Comparison of ENCODE assay signal across 15 cellular contexts in the genomic region with DNA sequence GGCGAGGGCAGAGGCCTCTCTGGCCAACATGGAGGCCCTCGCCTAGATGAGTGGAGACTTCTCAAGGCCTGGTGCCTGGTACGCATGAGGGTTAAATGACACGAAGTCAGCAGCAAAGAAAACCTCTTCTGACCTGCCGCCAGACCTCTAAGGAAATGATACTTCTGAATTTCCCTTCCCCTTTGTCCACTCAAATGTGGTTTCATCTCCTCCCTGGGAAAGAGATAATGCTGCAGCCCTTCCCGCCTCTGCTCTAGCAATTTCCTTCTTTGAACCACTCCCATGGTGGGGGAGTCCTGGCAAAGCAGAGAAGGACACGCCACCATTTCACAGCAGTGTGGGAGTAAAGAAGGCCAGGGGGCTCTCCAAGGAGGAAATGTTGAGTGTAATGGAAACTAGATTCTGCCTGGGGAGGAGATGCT.
A peak's percentile ranks its signal among the peaks of the same experiment; 100 is the strongest.
DNase-seq lines count a peak whose midpoint lies in the region; ATAC-seq and TF ChIP-seq lines count a peak whose summit lies in the region.
"Had no signal": no experiment of that assay in that cellular context is flagged by ENCODE, and none has a peak within 500 bp of the region (broad histone marks: within the 10 kb centered on the region; RNA-seq: fewer than 3 reads in every experiment).

No MANE protein-coding gene starts in this region.

- DNase-seq in CD1c-positive myeloid dendritic cell (ENCODE audit: extremely low spot score) = peak; percentile 90
- peak; percentile 32 for DNase-seq in brain microvascular endothelial cell
- no peak for DNase-seq in SHP77 treated with DMSO at 0.1 percent for 48 hours (lab: John Stamatoyannopoulos, UW)
- no peak for DNase-seq in chondrocyte (ENCODE audit: low spot score)
- DNase-seq in iPS-NIHi11 (ENCODE audit: low spot score) = no peak
- DNase-seq: activated CD4-positive, alpha-beta T cell treated with anti-CD3 and anti-CD28 coated beads, Interleukin-2, amount 10 ng/mL, durations not matched to agents 7 days and 5 days; DMS153; natural killer cell; NCI-H2081 had no signal

- H3K27ac Mint-ChIP-seq in chondrocyte (ENCODE audit: unreplicated experiment) = no peak overlapping the region
- H3K27ac Mint-ChIP-seq: activated CD4-positive, alpha-beta T cell treated with anti-CD3 and anti-CD28 coated beads, Interleukin-2, amount 10 ng/mL, durations not matched to agents 7 days and 5 days; natural killer cell had no signal

- WGBS in mesodermal cell (ENCODE audit: insufficient coverage in 2 of 2), 2 experiments = 90 to 95% methylated on average over 4 of the region's 7 CpGs

- no peaks in the 10 kb centered on the region for H3K9me3 Mint-ChIP-seq in chondrocyte (ENCODE audit: low read depth)
- H3K9me3 Mint-ChIP-seq: activated CD4-positive, alpha-beta T cell treated with anti-CD3 and anti-CD28 coated beads, Interleukin-2, amount 10 ng/mL, durations not matched to agents 7 days and 5 days; central memory CD8-positive, alpha-beta T cell; natural killer cell had no signal

- no peaks in the 10 kb centered on the region for H3K27me3 ChIP-seq in brain microvascular endothelial cell (replicated peaks)
- H3K27me3 ChIP-seq: esophagus muscularis mucosa had no signal

- TF ChIP-seq CTCF in brain microvascular endothelial cell (IDR thresholded peaks at IDR 0.05; ENCODE audit: low read depth, low read length, missing control alignments) (no peak), chondrocyte (IDR thresholded peaks at IDR 0.05) (no peak)

- in situ Hi-C loops in brain microvascular endothelial cell (cut with HindIII; ENCODE audit: low pct_ligation_motif_present, low sequenced_read_pairs) = no loop called here

- H3K4me1 Mint-ChIP-seq in chondrocyte (ENCODE audit: low read depth) = peaks cover 45% of the 10 kb centered on the region

- H3K4me1 ChIP-seq in mesodermal cell (ENCODE audit: control insufficient read depth, insufficient read depth, low read length, poor library complexity, severe bottlenecking) = peaks cover 26% of the 10 kb centered on the region

- H3K36me3 Mint-ChIP-seq in chondrocyte (ENCODE audit: low read depth) = peaks cover 7% of the 10 kb centered on the region

- no peak overlapping the region for H3K4me3 Mint-ChIP-seq in chondrocyte (ENCODE audit: unreplicated experiment)
- H3K4me3 Mint-ChIP-seq: activated CD4-positive, alpha-beta T cell treated with anti-CD3 and anti-CD28 coated beads, Interleukin-2, amount 10 ng/mL, durations not matched to agents 7 days and 5 days; central memory CD8-positive, alpha-beta T cell; natural killer cell had no signal

- ATAC-seq in HG02852 (IDR thresholded peaks at IDR 0.05; ENCODE audit: unreplicated experiment) (peak; percentile 41), HG02970 (IDR thresholded peaks at IDR 0.05; ENCODE audit: low FRiP score, unreplicated experiment) (no peak)
- ATAC-seq: natural killer cell had no signal

- H3K9me3 ChIP-seq in mesodermal cell (ENCODE audit: control insufficient read depth, low read length) = no peaks in the 10 kb centered on the region
- H3K9me3 ChIP-seq: esophagus muscularis mucosa had no signal

- H3K4me3 ChIP-seq in brain microvascular endothelial cell (ENCODE audit: low read depth, low read length) (no peak overlapping the region), mesodermal cell (ENCODE audit: extremely low read depth, insufficient read depth, low read length, poor library complexity, severe bottlenecking) (no peak overlapping the region)
- H3K4me3 ChIP-seq: esophagus muscularis mucosa had no signal

- H3K27me3 Mint-ChIP-seq in chondrocyte (ENCODE audit: low read depth) = no peaks in the 10 kb centered on the region
- H3K27me3 Mint-ChIP-seq: central memory CD8-positive, alpha-beta T cell had no signal

- H3K27ac ChIP-seq in brain microvascular endothelial cell (peak overlapping the region; percentile 26), mesodermal cell (ENCODE audit: low read depth, low read length, severe bottlenecking) (peak overlapping the region; percentile 24)
- H3K27ac ChIP-seq: KMS-11 had no signal

- no peaks in the 10 kb centered on the region for H3K36me3 ChIP-seq in brain microvascular endothelial cell (replicated peaks)
- peaks cover 9% of the 10 kb centered on the region for H3K36me3 ChIP-seq in mesodermal cell (ENCODE audit: control insufficient read depth, insufficient read depth, low read length)

Comparison
In these comparisons a context has a peak if more than half of its experiments do, and no peak if none do; other contexts are left out.
1. DNase-seq: peak in CD1c-positive myeloid dendritic cell (single experiment) and brain microvascular endothelial cell (single experiment); none in SHP77 treated with DMSO at 0.1 percent for 48 hours (single experiment), chondrocyte (single experiment) and iPS-NIHi11 (single experiment).